ENCODE assay signal across 8 cellular contexts in the genomic region with DNA sequence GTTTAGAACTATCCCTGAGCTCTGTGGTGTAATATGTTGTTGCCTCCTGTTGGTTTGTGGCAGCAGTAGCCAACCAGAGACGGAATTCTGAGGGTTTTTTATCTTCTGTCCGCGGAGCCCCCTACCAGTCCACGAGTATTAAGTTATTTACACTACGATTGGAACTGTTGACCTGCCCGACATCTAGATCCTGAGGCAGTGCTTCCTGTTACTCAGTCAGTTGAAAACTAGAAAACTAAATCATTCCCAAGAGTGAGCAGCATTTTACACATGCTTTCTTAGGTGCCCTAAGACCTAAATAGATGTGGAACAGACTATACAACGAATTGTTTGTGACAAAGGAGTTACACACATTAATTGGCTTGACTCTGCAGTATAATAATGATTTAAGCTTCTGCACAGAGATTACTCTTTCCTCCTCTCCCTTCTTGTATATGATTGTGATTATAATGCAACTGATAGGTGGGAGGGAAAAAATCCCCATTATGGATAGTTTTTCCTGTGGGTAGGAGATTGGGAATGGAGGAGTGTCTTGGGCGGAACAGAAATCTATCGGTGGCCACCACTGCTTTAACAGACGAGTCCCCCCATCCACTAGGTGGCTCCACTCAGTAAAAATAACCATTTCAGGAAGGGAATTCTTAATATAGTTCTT. TPM values are rescaled to one million over a fixed set of nuclear protein-coding genes. Genes with fewer than 3 reads are reported as not detected.
A peak's percentile ranks its signal among the peaks of the same experiment; 100 is the strongest.
DNase-seq lines count a peak whose midpoint lies in the region; ATAC-seq and TF ChIP-seq lines count a peak whose summit lies in the region.

No MANE protein-coding gene starts in this region.

- H3K9me3 ChIP-seq in cardiac muscle cell (ENCODE audit: low read depth): no peaks in the 10 kb centered on the region

- peaks cover 25% of the 10 kb centered on the region for H3K36me3 ChIP-seq in cardiac muscle cell

- peaks cover 34% of the 10 kb centered on the region for H3K36me3 Mint-ChIP-seq in brain

- H3K4me1 ChIP-seq in cardiac muscle cell (ENCODE audit: low read depth): peaks cover 26% of the 10 kb centered on the region

- no peaks in the 10 kb centered on the region for H3K27me3 ChIP-seq in cardiac muscle cell

- peak overlapping the region; percentile 95 for H3K4me3 ChIP-seq in cardiac muscle cell

- H3K4me3 Mint-ChIP-seq in brain: peak overlapping the region; percentile 94 to 100 (median 96)

- DNase-seq in cardiac muscle cell (ENCODE audit: low read depth in 1 of 2, low spot score in 1 of 2): peak; percentile 50 to 69
- no peak for DNase-seq in cardiac septum (ENCODE audit: low spot score)
- DNase-seq in M059J (ENCODE audit: low read depth): peak; percentile 64
- peak; percentile 78 for DNase-seq in SK-N-DZ (ENCODE audit: low spot score)
- DNase-seq in kidney glomerular epithelial cell (lab: John Stamatoyannopoulos, UW): peak; percentile 90
- peak; percentile 14 to 20 for DNase-seq in stimulated activated CD4-positive, alpha-beta T cell treated with anti-CD3 and anti-CD28 coated beads, Interleukin-4, amount 100 ng/mL, for 4 hours

- H3K27ac ChIP-seq in cardiac muscle cell: peak overlapping the region; percentile 95

- peaks cover 53% of the 10 kb centered on the region for H3K4me1 Mint-ChIP-seq in brain

- intact Hi-C loops in cardiac septum (cut with DNase I): loop anchor here (2.0 to 10.0 kb wide), 2 partner anchors 61 to 219 kb away; partner anchors contain the start of gene PHF3

- H3K27ac Mint-ChIP-seq in brain: peak overlapping the region; percentile 95 to 100 (median 99)

- TF ChIP-seq CTCF in cardiac muscle cell (IDR thresholded peaks at IDR 0.05; ENCODE audit: low read depth, low read length) (peak; percentile 58), brain (conservative IDR thresholded peaks at IDR 0.05) (peak; percentile 61 to 78)

- ATAC-seq in HG03354 (IDR thresholded peaks at IDR 0.05; ENCODE audit: poor library complexity, severe bottlenecking, unreplicated experiment): no peak

- peaks cover 0 to 5% (median 0%) of the 10 kb centered on the region in 5 experiments for H3K9me3 Mint-ChIP-seq in brain

- H3K27me3 Mint-ChIP-seq in brain: peaks cover 14% of the 10 kb centered on the region

RNA-seq across cellular contexts. Expression of gene PTP4A1, which starts 1.7 kb away (rescaled TPM):
- 11.8 and 18.7 TPM in 2 replicates for total RNA-seq in cardiac muscle cell
- 62.2 and 65.8 TPM in 2 replicates for polyA plus RNA-seq in cardiac muscle cell
- total RNA-seq in cardiac septum: 42.6 TPM
- total RNA-seq in M059J (2014; rRNA removed; shearing (Covaris generic)): 32.3 and 53.3 TPM in 2 replicates
- polyA plus RNA-seq in SK-N-DZ (2014; cell fraction: cytosol; rRNA removed): 18.0 and 24.4 TPM in 2 replicates
- polyA plus RNA-seq in SK-N-DZ (2014; cell fraction: nucleus; rRNA removed): 14.3 and 36.3 TPM in 2 replicates
- 42.1 TPM for polyA plus RNA-seq in brain (ENCODE audit: insufficient read depth, low read depth, low replicate concordance)
